ENCODE assay signal across 8 cellular contexts in genomic region chr2:24454258-24454657, GRCh38. TPM values are rescaled to one million over a fixed set of nuclear protein-coding genes. Genes with fewer than 3 reads are reported as not detected.
DNase-seq lines count a peak whose midpoint lies in the region; ATAC-seq and TF ChIP-seq lines count a peak whose summit lies in the region.
"Had no signal": no experiment of that assay in that cellular context is flagged by ENCODE, and none has a peak within 500 bp of the region (broad histone marks: within the 10 kb centered on the region; RNA-seq: fewer than 3 reads in every experiment).

No MANE protein-coding gene starts in this region.

- no peak overlapping the region for H3K4me3 Mint-ChIP-seq in type B pancreatic cell
- H3K4me3 Mint-ChIP-seq: activated T-cell treated with anti-CD3 and anti-CD28 coated beads, Interleukin-2, amount 50 U/mL, for 4 hours had no signal

- H3K9me3 Mint-ChIP-seq in type B pancreatic cell, result no peaks in the 10 kb centered on the region

- no peaks in the 10 kb centered on the region for H3K27me3 ChIP-seq in muscle layer of duodenum (ENCODE audit: low read depth, low read length)

- peaks cover 7% of the 10 kb centered on the region for H3K4me1 Mint-ChIP-seq in type B pancreatic cell (ENCODE audit: unreplicated experiment)

- TF ChIP-seq CTCF in coronary artery (IDR thresholded peaks at IDR 0.05) (no peak), type B pancreatic cell (conservative IDR thresholded peaks at IDR 0.05) (no peak)

- DNase-seq in NCI-H82 treated with DMSO at 0.1 percent for 48 hours (lab: John Stamatoyannopoulos, UW; ENCODE audit: unreplicated experiment) (peak; percentile 6), coronary artery (ENCODE audit: low spot score) (no peak), type B pancreatic cell (ENCODE audit: extremely low spot score, unreplicated experiment) (no peak), pons (ENCODE audit: low spot score) (no peak)
- DNase-seq: activated T-cell treated with anti-CD3 and anti-CD28 coated beads, Interleukin-2, amount 50 U/mL, for 4 hours had no signal

- ATAC-seq in HG03469 (IDR thresholded peaks at IDR 0.05; ENCODE audit: unreplicated experiment) (no peak), HG02588 (IDR thresholded peaks at IDR 0.05; ENCODE audit: unreplicated experiment) (no peak)
- ATAC-seq: activated T-cell treated with anti-CD3 and anti-CD28 coated beads, Interleukin-2, amount 50 U/mL, for 4 hours had no signal

- H3K27ac ChIP-seq in coronary artery (peak overlapping the region; percentile 12 to 63), muscle layer of duodenum (ENCODE audit: low read length) (peak overlapping the region; percentile 25)

- H3K9me3 ChIP-seq in muscle layer of duodenum (ENCODE audit: control insufficient read depth in 1 of 2, low read length in 2 of 2), result peaks cover 0 to 3% of the 10 kb centered on the region in 2 donors

- H3K36me3 ChIP-seq in muscle layer of duodenum (ENCODE audit: control insufficient read depth in 1 of 2, insufficient read depth in 2 of 2, low read length in 2 of 2), result no peaks in the 10 kb centered on the region

- peaks cover 0 to 7% of the 10 kb centered on the region in 2 donors for H3K4me1 ChIP-seq in muscle layer of duodenum (ENCODE audit: control insufficient read depth in 1 of 2, insufficient read depth in 2 of 2, low read length in 2 of 2)

- H3K27ac Mint-ChIP-seq in type B pancreatic cell, result peak overlapping the region; percentile 48

- no peaks in the 10 kb centered on the region for H3K36me3 Mint-ChIP-seq in type B pancreatic cell

- H3K4me3 ChIP-seq in coronary artery, result peak overlapping the region; percentile 62
- H3K4me3 ChIP-seq in muscle layer of duodenum (ENCODE audit: low read depth in 1 of 2, low read length in 2 of 2), result peak overlapping the region; percentile 38 to 45

- peaks cover 9% of the 10 kb centered on the region for H3K27me3 Mint-ChIP-seq in type B pancreatic cell

RNA-seq across cellular contexts. Expression of gene NCOA1, which starts 36.8 kb away (rescaled TPM):
- 18.1 and 23.8 TPM in 2 replicates for total RNA-seq in type B pancreatic cell (ENCODE audit: low replicate concordance)
